ENCODE assay signal across 15 cellular contexts in the genomic region with DNA sequence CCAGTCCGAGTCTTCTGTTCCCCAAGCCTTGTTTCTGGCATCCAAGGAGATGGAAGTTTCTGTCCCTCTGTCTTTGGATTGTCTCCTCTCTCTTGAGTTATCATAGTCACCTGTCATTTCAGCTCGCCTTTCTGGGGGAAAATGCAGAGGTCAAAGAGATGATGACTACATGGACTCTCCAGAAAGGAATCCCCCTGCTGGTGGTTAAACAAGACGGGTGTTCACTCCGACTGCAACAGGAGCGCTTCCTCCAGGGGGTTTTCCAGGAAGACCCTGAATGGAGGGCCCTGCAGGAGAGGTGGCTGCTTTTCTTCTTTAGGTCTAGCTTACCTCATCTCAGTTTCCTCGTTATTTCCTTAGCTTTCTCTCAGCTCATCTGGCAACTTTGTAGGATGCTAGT. TPM values are rescaled to one million over a fixed set of nuclear protein-coding genes. Genes with fewer than 3 reads are reported as not detected.
A peak's percentile ranks its signal among the peaks of the same experiment; 100 is the strongest.
DNase-seq lines count a peak whose midpoint lies in the region; ATAC-seq and TF ChIP-seq lines count a peak whose summit lies in the region.
"Had no signal": no experiment of that assay in that cellular context is flagged by ENCODE, and none has a peak within 500 bp of the region (broad histone marks: within the 10 kb centered on the region; RNA-seq: fewer than 3 reads in every experiment).

No MANE protein-coding gene starts in this region.

- intact Hi-C loops in CD8-positive, alpha-beta T cell (cut with DNase I, micrococcal nuclease) = loop anchor here in 1 of 2 experiments (10.0 kb wide), 1 partner anchor 1973 kb away; no protein-coding TSS in a partner anchor
- intact Hi-C loops in uterus (cut with DNase I; ENCODE audit: low total_unique reads) = no loop called here

- H3K4me3 Mint-ChIP-seq in CD8-positive, alpha-beta T cell = no peak overlapping the region
- H3K4me3 Mint-ChIP-seq in WTC11 (no peak overlapping the region), memory B cell (no peak overlapping the region)

- H3K4me3 ChIP-seq in CD8-positive, alpha-beta T cell (ENCODE audit: low read depth, low read length) = no peak overlapping the region
- no peak overlapping the region for H3K4me3 ChIP-seq in uterus
- H3K4me3 ChIP-seq: hepatocyte, right atrium auricular region had no signal

- no peaks in the 10 kb centered on the region for H3K27me3 Mint-ChIP-seq in CD8-positive, alpha-beta T cell (ENCODE audit: low read depth)
- no peaks in the 10 kb centered on the region for H3K27me3 Mint-ChIP-seq in WTC11 (ENCODE audit: low read depth)
- no peaks in the 10 kb centered on the region for H3K27me3 Mint-ChIP-seq in memory B cell

- peaks cover 87% of the 10 kb centered on the region for H3K36me3 Mint-ChIP-seq in CD8-positive, alpha-beta T cell
- no peaks in the 10 kb centered on the region for H3K36me3 Mint-ChIP-seq in WTC11
- H3K36me3 Mint-ChIP-seq in memory B cell = peaks cover 40% of the 10 kb centered on the region

- H3K9me3 Mint-ChIP-seq in CD8-positive, alpha-beta T cell = no peaks in the 10 kb centered on the region
- H3K9me3 Mint-ChIP-seq in WTC11 (no peaks in the 10 kb centered on the region), memory B cell (peaks cover 1% of the 10 kb centered on the region)

- POLR2A ChIA-PET in CD8-positive, alpha-beta T cell (lab: Charles Lee) = no interaction called here
- POLR2A ChIA-PET in WTC11 (lab: Charles Lee) = no interaction called here

- TF ChIP-seq POLR2A in uterus (IDR thresholded peaks at IDR 0.05) = no peak

- ATAC-seq in CD8-positive, alpha-beta T cell = peak; percentile 20
- peak; percentile 95 for ATAC-seq in WTC11
- no peak for ATAC-seq in memory B cell (ENCODE audit: low read depth)
- no peak for ATAC-seq in GM21825 (IDR thresholded peaks at IDR 0.05; ENCODE audit: unreplicated experiment)
- ATAC-seq: left lobe of liver had no signal

- peak overlapping the region; percentile 4 for H3K27ac Mint-ChIP-seq in CD8-positive, alpha-beta T cell
- no peak overlapping the region for H3K27ac Mint-ChIP-seq in WTC11
- H3K27ac Mint-ChIP-seq in memory B cell = peak overlapping the region; percentile 82

- no peak overlapping the region for H3K27ac ChIP-seq in CD8-positive, alpha-beta T cell (ENCODE audit: low read depth, low read length)
- H3K27ac ChIP-seq in uterus = no peak overlapping the region
- H3K27ac ChIP-seq: C4-2B, epithelial cell of prostate, hepatocyte, HL-60, right atrium auricular region had no signal

- no peaks in the 10 kb centered on the region for H3K27me3 ChIP-seq in CD8-positive, alpha-beta T cell (ENCODE audit: insufficient read depth, low read length)
- no peaks in the 10 kb centered on the region for H3K27me3 ChIP-seq in uterus
- H3K27me3 ChIP-seq: hepatocyte, right atrium auricular region had no signal

- TF ChIP-seq CTCF in CD8-positive, alpha-beta T cell (IDR thresholded peaks at IDR 0.05) = no peak
- TF ChIP-seq CTCF in GM12872 (IDR thresholded peaks at IDR 0.05; ENCODE audit: insufficient read depth, low read depth, low read length) (peak; percentile 20; the same call in 1 of the 3 replicates), WTC11 (IDR thresholded peaks at IDR 0.05) (no peak), uterus (IDR thresholded peaks at IDR 0.05) (no peak)

- peaks cover 40% of the 10 kb centered on the region for H3K36me3 ChIP-seq in CD8-positive, alpha-beta T cell (ENCODE audit: insufficient read depth, low read length)
- no peaks in the 10 kb centered on the region for H3K36me3 ChIP-seq in uterus

- H3K9me3 ChIP-seq in CD8-positive, alpha-beta T cell (ENCODE audit: low read length) = no peaks in the 10 kb centered on the region
- no peaks in the 10 kb centered on the region for H3K9me3 ChIP-seq in uterus
- H3K9me3 ChIP-seq: right atrium auricular region had no signal

- DNase-seq in CD8-positive, alpha-beta T cell = no peak
- no peak for DNase-seq in WTC11 (ENCODE audit: low spot score)
- DNase-seq in memory B cell (ENCODE audit: low spot score in 2 of 2) = no peak
- no peak for DNase-seq in stimulated activated CD4-positive, alpha-beta T cell treated with anti-CD3 and anti-CD28 coated beads, Interleukin-4, amount 100 ng/mL, for 1 hour
- no peak for DNase-seq in uterus
- DNase-seq: activated CD8-positive, alpha-beta memory T cell treated with anti-CD3 and anti-CD28 coated beads, Interleukin-2, amount 50 U/mL, for 48 hours; NK-92 treated with Interleukin-12 subunit alpha and Interleukin-12 subunit beta, amount 100 ng/mL, for 24 hours had no signal

- CTCF ChIA-PET in CD8-positive, alpha-beta T cell (lab: Charles Lee) = interaction anchor here (0.8 to 1.6 kb wide), 6 partner anchors 14 to 84 kb away, joined by 3 to 9 read pairs (median 4); no protein-coding TSS in a partner anchor
- CTCF ChIA-PET in WTC11 (lab: Charles Lee) = interaction anchor here (0.9 to 2.5 kb wide), 5 partner anchors 29 to 149 kb away, joined by 3 to 19 read pairs (median 5); no protein-coding TSS in a partner anchor

- peaks cover 26% of the 10 kb centered on the region for H3K4me1 Mint-ChIP-seq in CD8-positive, alpha-beta T cell (ENCODE audit: low read depth)
- H3K4me1 Mint-ChIP-seq in WTC11 (no peaks in the 10 kb centered on the region), memory B cell (peaks cover 22% of the 10 kb centered on the region)

- peaks cover 9% of the 10 kb centered on the region for H3K4me1 ChIP-seq in CD8-positive, alpha-beta T cell (ENCODE audit: insufficient read depth, low read length)
- no peaks in the 10 kb centered on the region for H3K4me1 ChIP-seq in uterus
- H3K4me1 ChIP-seq: right atrium auricular region had no signal

TF ChIP-seq in WTC11, 78 proteins besides CTCF, POLR2A, EP300 and RAD21:
- TF ChIP-seq, protein P1, sequence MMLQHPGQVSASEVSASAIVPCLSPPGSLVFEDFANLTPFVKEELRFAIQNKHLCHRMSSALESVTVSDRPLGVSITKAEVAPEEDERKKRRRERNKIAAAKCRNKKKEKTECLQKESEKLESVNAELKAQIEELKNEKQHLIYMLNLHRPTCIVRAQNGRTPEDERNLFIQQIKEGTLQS (CRISPR knock-in tag; conservative IDR thresholded peaks at IDR 0.05) = no peak
- TF ChIP-seq, protein P2, sequence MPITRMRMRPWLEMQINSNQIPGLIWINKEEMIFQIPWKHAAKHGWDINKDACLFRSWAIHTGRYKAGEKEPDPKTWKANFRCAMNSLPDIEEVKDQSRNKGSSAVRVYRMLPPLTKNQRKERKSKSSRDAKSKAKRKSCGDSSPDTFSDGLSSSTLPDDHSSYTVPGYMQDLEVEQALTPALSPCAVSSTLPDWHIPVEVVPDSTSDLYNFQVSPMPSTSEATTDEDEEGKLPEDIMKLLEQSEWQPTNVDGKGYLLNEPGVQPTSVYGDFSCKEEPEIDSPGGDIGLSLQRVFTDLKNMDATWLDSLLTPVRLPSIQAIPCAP (CRISPR knock-in tag; IDR thresholded peaks at IDR 0.05) = no peak
- TF ChIP-seq SOX15 (CRISPR knock-in tag; IDR thresholded peaks at IDR 0.05) (no peak), NR3C1 (CRISPR knock-in tag; conservative IDR thresholded peaks at IDR 0.05; ENCODE audit: low read depth) (no peak), EMX1 (CRISPR knock-in tag; IDR thresholded peaks at IDR 0.05) (no peak), HMGA2 (CRISPR knock-in tag; IDR thresholded peaks at IDR 0.05) (no peak), E2F5 (CRISPR knock-in tag; IDR thresholded peaks at IDR 0.05) (no peak), FOXP1 (CRISPR knock-in tag; IDR thresholded peaks at IDR 0.05; ENCODE audit: borderline replicate concordance) (no peak)
- TF ChIP-seq, protein P3, sequence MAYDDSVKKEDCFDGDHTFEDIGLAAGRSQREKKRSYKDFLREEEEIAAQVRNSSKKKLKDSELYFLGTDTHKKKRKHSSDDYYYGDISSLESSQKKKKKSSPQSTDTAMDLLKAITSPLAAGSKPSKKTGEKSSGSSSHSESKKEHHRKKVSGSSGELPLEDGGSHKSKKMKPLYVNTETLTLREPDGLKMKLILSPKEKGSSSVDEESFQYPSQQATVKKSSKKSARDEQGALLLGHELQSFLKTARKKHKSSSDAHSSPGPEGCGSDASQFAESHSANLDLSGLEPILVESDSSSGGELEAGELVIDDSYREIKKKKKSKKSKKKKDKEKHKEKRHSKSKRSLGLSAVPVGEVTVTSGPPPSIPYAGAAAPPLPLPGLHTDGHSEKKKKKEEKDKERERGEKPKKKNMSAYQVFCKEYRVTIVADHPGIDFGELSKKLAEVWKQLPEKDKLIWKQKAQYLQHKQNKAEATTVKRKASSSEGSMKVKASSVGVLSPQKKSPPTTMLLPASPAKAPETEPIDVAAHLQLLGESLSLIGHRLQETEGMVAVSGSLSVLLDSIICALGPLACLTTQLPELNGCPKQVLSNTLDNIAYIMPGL (CRISPR knock-in tag; IDR thresholded peaks at IDR 0.05) = no peak

RNA-seq across cellular contexts. Expression of gene ERAP2, which starts 25.1 kb away (rescaled TPM):
- total RNA-seq in CD8-positive, alpha-beta T cell = 10 to 100 TPM; 46.5 to 49.9 TPM
- total RNA-seq in WTC11 (2021) (0.13 to 0.41 TPM (median 0.21 TPM) in 3 replicates), uterus (10 to 100 TPM in 3 of 4 donors, 1 to 10 TPM in 1; 9.5 to 29.2 (median 17.1) TPM)

RNA-seq across cellular contexts. Expression of gene LNPEP, which starts 34.5 kb away (rescaled TPM):
- 10 to 100 TPM; 49.5 to 49.6 TPM for total RNA-seq in CD8-positive, alpha-beta T cell
- total RNA-seq in WTC11 (2021) (4.7 to 6.4 TPM (median 5.2 TPM) in 3 replicates), uterus (10 to 100 TPM; 32.5 to 93.9 (median 51.1) TPM)

Comparison
In these comparisons a context has a peak if more than half of its experiments do, and no peak if none do; other contexts are left out.
1. ATAC-seq: peak in CD8-positive, alpha-beta T cell (single experiment) and WTC11 (single experiment); none in memory B cell (single experiment) and GM21825 (single experiment).